ENCODE assay signal across 20 cellular contexts in genomic region chr6:53616450-53617357, GRCh38. TPM values are rescaled to one million over a fixed set of nuclear protein-coding genes. Genes with fewer than 3 reads are reported as not detected.
DNase-seq lines count a peak whose midpoint lies in the region; ATAC-seq, FAIRE-seq and TF ChIP-seq lines count a peak whose summit lies in the region.
"Had no signal": no experiment of that assay in that cellular context is flagged by ENCODE, and none has a peak within 500 bp of the region (broad histone marks: within the 10 kb centered on the region; RNA-seq: fewer than 3 reads in every experiment).

No MANE protein-coding gene starts in this region.

- no peaks in the 10 kb centered on the region for H3K4me1 ChIP-seq in left ventricle myocardium inferior
- peaks cover 0 to 7% (median 7%) of the 10 kb centered on the region in 3 donors for H3K4me1 ChIP-seq in pancreas

- WGBS in pancreas, 2 donors, result 89 to 98% methylated on average over 8 of the region's 8 CpGs

- no peaks in the 10 kb centered on the region for H3K4me1 Mint-ChIP-seq in endothelial cell (ENCODE audit: unreplicated experiment)
- H3K4me1 Mint-ChIP-seq: nephron progenitor cell had no signal

- intact Hi-C loops in left ventricle myocardium inferior (cut with micrococcal nuclease), result no loop called here
- intact Hi-C loops in pancreas (cut with DNase I), result no loop called here

- FAIRE-seq in pancreas (lab: Jason Lieb, UNC), result no peak
- FAIRE-seq: H1 had no signal

- peak overlapping the region; percentile 17 for H3K4me3 Mint-ChIP-seq in endothelial cell (ENCODE audit: unreplicated experiment)
- H3K4me3 Mint-ChIP-seq: activated CD8-positive, alpha-beta T cell treated with anti-CD3 and anti-CD28 coated beads for 36 hours; activated naive CD8-positive, alpha-beta T cell treated with anti-CD3 and anti-CD28 coated beads, Interleukin-2, amount 10 ng/mL, durations not matched to agents 7 days and 5 days; nephron progenitor cell; T-helper 17 cell had no signal

- H3K27ac ChIP-seq in 22Rv1, result peak overlapping the region; percentile 81
- H3K27ac ChIP-seq in left ventricle myocardium inferior (replicated peaks), result no peak overlapping the region
- H3K27ac ChIP-seq in pancreas, result peak overlapping the region in 2 of 4 donors; percentile 67 to 80
- H3K27ac ChIP-seq: C4-2B, thoracic aorta had no signal

- H3K9me3 Mint-ChIP-seq in endothelial cell (ENCODE audit: unreplicated experiment), result no peaks in the 10 kb centered on the region
- H3K9me3 Mint-ChIP-seq: activated CD8-positive, alpha-beta T cell treated with anti-CD3 and anti-CD28 coated beads for 36 hours; activated naive CD8-positive, alpha-beta T cell treated with anti-CD3 and anti-CD28 coated beads, Interleukin-2, amount 10 ng/mL, durations not matched to agents 7 days and 5 days; nephron progenitor cell had no signal

- no peak for ATAC-seq in GM19455 (IDR thresholded peaks at IDR 0.05; ENCODE audit: unreplicated experiment)
- no peak for ATAC-seq in pancreas
- ATAC-seq: T-helper 17 cell had no signal

- no peak overlapping the region for H3K27ac Mint-ChIP-seq in endothelial cell (ENCODE audit: unreplicated experiment)
- H3K27ac Mint-ChIP-seq: activated CD8-positive, alpha-beta T cell treated with anti-CD3 and anti-CD28 coated beads for 36 hours; activated naive CD8-positive, alpha-beta T cell treated with anti-CD3 and anti-CD28 coated beads, Interleukin-2, amount 10 ng/mL, durations not matched to agents 7 days and 5 days; T-helper 17 cell had no signal

- no peaks in the 10 kb centered on the region for H3K27me3 ChIP-seq in left ventricle myocardium inferior (ENCODE audit: low read depth)
- H3K27me3 ChIP-seq in pancreas, result no peaks in the 10 kb centered on the region

- no peaks in the 10 kb centered on the region for H3K27me3 Mint-ChIP-seq in endothelial cell (ENCODE audit: unreplicated experiment)

- H3K4me3 ChIP-seq in left ventricle myocardium inferior (no peak overlapping the region), pancreas (no peak overlapping the region)
- H3K4me3 ChIP-seq: thoracic aorta had no signal

- DNase-seq in LoVo (ENCODE audit: low spot score), result peak; percentile 69
- no peak for DNase-seq in endothelial cell (ENCODE audit: low spot score)
- peak; percentile 20 for DNase-seq in mucosa of gallbladder (ENCODE audit: low spot score)
- DNase-seq in left ventricle myocardium inferior, result no peak
- no peak for DNase-seq in NCI-H1105 treated with DMSO at 0.1 percent for 48 hours (lab: John Stamatoyannopoulos, UW)
- no peak for DNase-seq in pancreas
- DNase-seq: activated CD8-positive, alpha-beta T cell treated with anti-CD3 and anti-CD28 coated beads for 36 hours; activated naive CD8-positive, alpha-beta T cell treated with anti-CD3 and anti-CD28 coated beads, Interleukin-2, amount 10 ng/mL, durations not matched to agents 7 days and 5 days; MM.1S; NCI-H1694 treated with DMSO at 0.1 percent for 48 hours; NCI-H446 treated with DMSO at 0.1 percent for 48 hours; nephron progenitor cell; stimulated activated CD4-positive, alpha-beta T cell treated with anti-CD3 and anti-CD28 coated beads, Interleukin-12 subunit alpha, Interleukin-12 subunit beta, amount 100 ng/mL, for 4 hours; T-helper 17 cell had no signal

- TF ChIP-seq CTCF in 22Rv1 (IDR thresholded peaks at IDR 0.05) (no peak), endothelial cell (IDR thresholded peaks at IDR 0.05; ENCODE audit: unreplicated experiment) (no peak), left ventricle myocardium inferior (IDR thresholded peaks at IDR 0.05; ENCODE audit: borderline replicate concordance) (no peak), pancreas (IDR thresholded peaks at IDR 0.05) (no peak)

- H3K36me3 ChIP-seq in left ventricle myocardium inferior (no peaks in the 10 kb centered on the region), pancreas (no peaks in the 10 kb centered on the region)
- H3K36me3 ChIP-seq: thoracic aorta had no signal

- H3K9me3 ChIP-seq in left ventricle myocardium inferior (replicated peaks), result no peaks in the 10 kb centered on the region
- no peaks in the 10 kb centered on the region for H3K9me3 ChIP-seq in pancreas
- H3K9me3 ChIP-seq: thoracic aorta had no signal

- no peaks in the 10 kb centered on the region for H3K36me3 Mint-ChIP-seq in endothelial cell (ENCODE audit: low read depth, unreplicated experiment)
- H3K36me3 Mint-ChIP-seq: activated naive CD8-positive, alpha-beta T cell treated with anti-CD3 and anti-CD28 coated beads, Interleukin-2, amount 10 ng/mL, durations not matched to agents 7 days and 5 days had no signal

RNA-seq across cellular contexts. Expression of gene KLHL31, which starts 48.9 kb away (rescaled TPM):
- total RNA-seq in endothelial cell (ENCODE audit: unreplicated experiment) (0.51 TPM), mucosa of gallbladder (0.17 TPM), left ventricle myocardium inferior (299 TPM), pancreas (under 1 TPM; 0.12 to 0.81 (median 0.29) TPM)
- under 1 TPM; 0.35 to 0.38 TPM for polyA plus RNA-seq in pancreas
- total RNA-seq: pulmonary artery endothelial cell had no signal

Comparison
In these comparisons a context has a peak if more than half of its experiments do, and no peak if none do; other contexts are left out.
1. DNase-seq: peak in LoVo (single experiment) and mucosa of gallbladder (single experiment); none in endothelial cell (single experiment), left ventricle myocardium inferior (single experiment), NCI-H1105 treated with DMSO at 0.1 percent for 48 hours (single experiment) and pancreas (0 of 6).
2. RNA of gene KLHL31, which starts 48.9 kb away (total RNA-seq): 299 TPM in left ventricle myocardium inferior (single experiment); 0.51 TPM in endothelial cell (single experiment), 0.12 to 0.81 TPM in pancreas and 0.17 TPM in mucosa of gallbladder (single experiment); every median in the first group is over 100 times any median in the second.